In genomic region chr15:63088532-63089245, GRCh38 we compare ENCODE assay signal across 1 cellular context.
A peak's percentile ranks its signal among the peaks of the same experiment; 100 is the strongest.
TF ChIP-seq lines count a peak whose summit lies in the region.

No MANE protein-coding gene starts in this region.

TF ChIP-seq in HepG2, 621 proteins besides CTCF, POLR2A, EP300 and RAD21:
- TF ChIP-seq ISX (CRISPR knock-in tag; conservative IDR thresholded peaks at IDR 0.05) (no peak), BORCS8-MEF2B (CRISPR knock-in tag; IDR thresholded peaks at IDR 0.05) (no peak), FOXA3 (CRISPR knock-in tag; IDR thresholded peaks at IDR 0.05) (0 out of 2 replicates have a peak, but pooled peaks have one; percentile 15), ZHX1 (CRISPR knock-in tag; IDR thresholded peaks at IDR 0.05; ENCODE audit: low read depth) (no peak), CHD2 (IDR thresholded peaks at IDR 0.05; ENCODE audit: low read depth, low read length) (no peak), HDAC6 (IDR thresholded peaks at IDR 0.05; ENCODE audit: low read depth, low read length) (no peak), ZNF781 (CRISPR knock-in tag; IDR thresholded peaks at IDR 0.05; ENCODE audit: borderline replicate concordance, not compliant biosample characterization) (no peak), DPF2 (CRISPR knock-in tag; IDR thresholded peaks at IDR 0.05; ENCODE audit: borderline replicate concordance, low read depth) (no peak), TFDP2 (CRISPR knock-in tag; IDR thresholded peaks at IDR 0.05) (no peak), KDM2A (CRISPR knock-in tag; IDR thresholded peaks at IDR 0.05; ENCODE audit: borderline replicate concordance, low read depth) (0 out of 2 replicates have a peak, but pooled peaks have one; percentile 15), SPEN (CRISPR knock-in tag; IDR thresholded peaks at IDR 0.05; ENCODE audit: low read depth) (no peak), ZNF510 (CRISPR knock-in tag; IDR thresholded peaks at IDR 0.05; ENCODE audit: low read depth) (no peak), ZNF12 (CRISPR knock-in tag; IDR thresholded peaks at IDR 0.05) (no peak), ZNF224 (CRISPR knock-in tag; IDR thresholded peaks at IDR 0.05) (no peak), ZNF550 (CRISPR knock-in tag; IDR thresholded peaks at IDR 0.05; ENCODE audit: borderline replicate concordance) (no peak), FOXO1 (CRISPR knock-in tag; IDR thresholded peaks at IDR 0.05) (no peak), NR2F6 (IDR thresholded peaks at IDR 0.05) (no peak), NR2F6 (CRISPR knock-in tag; IDR thresholded peaks at IDR 0.05) (no peak), ZNF660 (CRISPR knock-in tag; IDR thresholded peaks at IDR 0.05; ENCODE audit: borderline replicate concordance, low read depth) (no peak), ARID3A (IDR thresholded peaks at IDR 0.05; ENCODE audit: low read depth, low read length) (no peak), ZNF792 (CRISPR knock-in tag; IDR thresholded peaks at IDR 0.05) (no peak)
- TF ChIP-seq, protein P1, sequence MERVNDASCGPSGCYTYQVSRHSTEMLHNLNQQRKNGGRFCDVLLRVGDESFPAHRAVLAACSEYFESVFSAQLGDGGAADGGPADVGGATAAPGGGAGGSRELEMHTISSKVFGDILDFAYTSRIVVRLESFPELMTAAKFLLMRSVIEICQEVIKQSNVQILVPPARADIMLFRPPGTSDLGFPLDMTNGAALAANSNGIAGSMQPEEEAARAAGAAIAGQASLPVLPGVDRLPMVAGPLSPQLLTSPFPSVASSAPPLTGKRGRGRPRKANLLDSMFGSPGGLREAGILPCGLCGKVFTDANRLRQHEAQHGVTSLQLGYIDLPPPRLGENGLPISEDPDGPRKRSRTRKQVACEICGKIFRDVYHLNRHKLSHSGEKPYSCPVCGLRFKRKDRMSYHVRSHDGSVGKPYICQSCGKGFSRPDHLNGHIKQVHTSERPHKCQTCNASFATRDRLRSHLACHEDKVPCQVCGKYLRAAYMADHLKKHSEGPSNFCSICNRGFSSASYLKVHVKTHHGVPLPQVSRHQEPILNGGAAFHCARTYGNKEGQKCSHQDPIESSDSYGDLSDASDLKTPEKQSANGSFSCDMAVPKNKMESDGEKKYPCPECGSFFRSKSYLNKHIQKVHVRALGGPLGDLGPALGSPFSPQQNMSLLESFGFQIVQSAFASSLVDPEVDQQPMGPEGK (CRISPR knock-in tag; IDR thresholded peaks at IDR 0.05) = peak; percentile 48; the same call in 1 of the 2 replicates
